In genomic region chr9:6198251-6198650, GRCh38 we compare ENCODE assay signal across 18 cellular contexts. TPM values are rescaled to one million over a fixed set of nuclear protein-coding genes. Genes with fewer than 3 reads are reported as not detected.
"Had no signal": no experiment of that assay in that cellular context is flagged by ENCODE, and none has a peak within 500 bp of the region (broad histone marks: within the 10 kb centered on the region; RNA-seq: fewer than 3 reads in every experiment).

No MANE protein-coding gene starts in this region.

- H3K27me3 ChIP-seq: upper lobe of left lung had no signal

- H3K9me3 ChIP-seq: thoracic aorta, upper lobe of left lung had no signal

- ATAC-seq: activated T-cell treated with anti-CD3 and anti-CD28 coated beads, Interleukin-2, amount 50 U/mL, for 4 hours; left lobe of liver had no signal

- H3K4me3 ChIP-seq: skin epidermis, thoracic aorta, upper lobe of left lung had no signal

- H3K27ac ChIP-seq: thoracic aorta had no signal

- H3K36me3 ChIP-seq: thoracic aorta, upper lobe of left lung had no signal

- DNase-seq: activated CD4-positive, alpha-beta T cell treated with anti-CD3 and anti-CD28 coated beads, Interleukin-2, amount 50 U/mL, for 1 hour; activated CD8-positive, alpha-beta memory T cell treated with anti-CD3 and anti-CD28 coated beads, Interleukin-2, amount 50 U/mL, for 4 hours; activated naive CD4-positive, alpha-beta T cell treated with anti-CD3 and anti-CD28 coated beads for 36 hours; activated T-cell treated with anti-CD3 and anti-CD28 coated beads, Interleukin-2, amount 50 U/mL, for 4 hours; aorta; effector CD8-positive, alpha-beta T cell; foreskin fibroblast; hippocampal formation; naive B cell; stimulated activated CD4-positive, alpha-beta T cell treated with anti-CD3 and anti-CD28 coated beads, Interleukin-4, amount 100 ng/mL, for 1 hour; T1000; upper lobe of left lung had no signal

RNA-seq across cellular contexts. Expression of gene IL33, which starts 17.4 kb away (rescaled TPM):
- total RNA-seq: activated naive CD4-positive, alpha-beta T cell treated with anti-CD3 and anti-CD28 coated beads for 36 hours; activated T-cell treated with anti-CD3 and anti-CD28 coated beads, Interleukin-2, amount 50 U/mL, for 4 hours; mononuclear cell; neural crest cell; T-helper 1 cell treated with Interleukin-12 subunit alpha and Interleukin-12 subunit beta and Interleukin-4 antibody, amounts not matched to agents 30 ng/mL and 1 ng/mL, for 36 hours had no signal
